In the genomic region with DNA sequence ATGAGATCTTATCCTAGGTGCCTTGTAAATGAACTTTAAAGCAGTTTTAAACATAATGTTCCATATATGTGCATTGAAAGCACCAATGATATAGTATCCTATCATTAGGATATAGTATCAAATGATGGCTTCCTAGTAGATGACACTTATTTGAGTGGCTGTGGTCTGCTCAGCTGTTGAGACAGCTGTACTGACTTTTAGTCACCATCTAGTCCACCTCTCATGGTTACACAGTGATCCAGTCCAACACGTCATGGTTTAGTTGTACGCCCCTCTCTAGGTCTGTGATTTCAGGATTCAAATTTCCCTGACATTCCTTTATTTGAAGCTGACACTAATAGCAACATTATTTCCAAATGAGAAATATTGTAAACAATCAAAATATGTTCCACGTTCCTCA, we compare ENCODE assay signal across 7 cellular contexts.
"Had no signal": no experiment of that assay in that cellular context is flagged by ENCODE, and none has a peak within 500 bp of the region (broad histone marks: within the 10 kb centered on the region; RNA-seq: fewer than 3 reads in every experiment).

No MANE protein-coding gene starts in this region.

- H3K9ac ChIP-seq: GM23248 had no signal

- H3K4me1 ChIP-seq: HAP-1 had no signal

- H3K4me3 ChIP-seq: GM23248, HAP-1, K562 had no signal

- H3K9me3 ChIP-seq: HAP-1 had no signal

- H3K36me3 ChIP-seq: HAP-1 had no signal

- H2AFZ ChIP-seq: GM23248 had no signal

- H3K9me3 Mint-ChIP-seq: HFFc6 had no signal

- H3K27ac ChIP-seq: GM23248 had no signal

- DNase-seq: GM23248, GOT3, H7, HFFc6, IMR-90 had no signal

- H3K27ac Mint-ChIP-seq: HFFc6 had no signal

- H3K4me3 Mint-ChIP-seq: HFFc6 had no signal
